ENCODE assay signal across 15 cellular contexts in genomic region chr6:16742116-16742515, GRCh38. TPM values are rescaled to one million over a fixed set of nuclear protein-coding genes. Genes with fewer than 3 reads are reported as not detected.
DNase-seq lines count a peak whose midpoint lies in the region; ATAC-seq and TF ChIP-seq lines count a peak whose summit lies in the region.
"Had no signal": no experiment of that assay in that cellular context is flagged by ENCODE, and none has a peak within 500 bp of the region (broad histone marks: within the 10 kb centered on the region; RNA-seq: fewer than 3 reads in every experiment).

No MANE protein-coding gene starts in this region.

- H3K14ac ChIP-seq in IMR-90 (replicated peaks; ENCODE audit: low read depth, low read length): peak overlapping the region; percentile 62

- H3K36me3 ChIP-seq in ACC112 (ENCODE audit: insufficient read depth, low read length) (no peaks in the 10 kb centered on the region), IMR-90 (ENCODE audit: control insufficient read depth, insufficient read depth, low read length) (peaks cover 18% of the 10 kb centered on the region), rectal smooth muscle tissue (ENCODE audit: control insufficient read depth, insufficient read depth, low read length) (no peaks in the 10 kb centered on the region)

- H3K9me1 ChIP-seq in IMR-90 (ENCODE audit: insufficient read depth, low read length): peaks cover 26% of the 10 kb centered on the region

- no peak for ATAC-seq in IMR-90 (ENCODE audit: low read depth)
- ATAC-seq in HG03442 (IDR thresholded peaks at IDR 0.05; ENCODE audit: unreplicated experiment): no peak
- no peak for ATAC-seq in HG03342 (IDR thresholded peaks at IDR 0.05; ENCODE audit: unreplicated experiment)

- no peak overlapping the region for H3K4me2 ChIP-seq in IMR-90 (ENCODE audit: low read depth, low read length)

- peak overlapping the region; percentile 48 for H3K23ac ChIP-seq in IMR-90 (ENCODE audit: low read depth, low read length)

- peak overlapping the region; percentile 15; the same call in 1 of the 2 replicates for H4K5ac ChIP-seq in IMR-90 (ENCODE audit: low read depth, low read length)

- no peak overlapping the region for H2BK15ac ChIP-seq in IMR-90 (ENCODE audit: low read depth, low read length)

- H3K18ac ChIP-seq in IMR-90 (ENCODE audit: low read depth, low read length): peak overlapping the region; percentile 27; the same call in 1 of the 2 replicates

- TF ChIP-seq RAD21 in IMR-90 (IDR thresholded peaks at IDR 0.05; ENCODE audit: low read length): no peak

- H2AK9ac ChIP-seq in IMR-90 (replicated peaks; ENCODE audit: low read depth, low read length, poor library complexity): no peak overlapping the region

- in situ Hi-C loops in IMR-90 (cut with MboI; ENCODE audit: low sequenced_read_pairs): no loop called here

- no peak for TF ChIP-seq CTCF in IMR-90 (conservative IDR thresholded peaks at IDR 0.05; ENCODE audit: low read depth, low read length)

- no peaks in the 10 kb centered on the region for H3K9me3 ChIP-seq in IMR-90 (ENCODE audit: control insufficient read depth, insufficient read depth, low read length)

- H3K4me3 ChIP-seq in ACC112 (ENCODE audit: low read depth, low read length) (peak overlapping the region; percentile 4; the same call in 1 of the 2 replicates), IMR-90 (ENCODE audit: insufficient read depth, low read depth, low read length) (no peak overlapping the region), rectal smooth muscle tissue (ENCODE audit: low read length) (no peak overlapping the region)
- H3K4me3 ChIP-seq: skin epidermis had no signal

- H3K79me1 ChIP-seq in IMR-90 (ENCODE audit: low read depth in 1 of 2, low read length in 2 of 2): peaks cover 29 to 70% of the 10 kb centered on the region in 2 experiments

- H3K27ac ChIP-seq in ACC112 (ENCODE audit: low read depth, low read length) (peak overlapping the region; percentile 75), IMR-90 (ENCODE audit: insufficient read depth, low read length) (peak overlapping the region; percentile 38; the same call in 1 of the 2 replicates), epithelial cell of prostate (peak overlapping the region; percentile 68), rectal smooth muscle tissue (ENCODE audit: low read depth, low read length) (peak overlapping the region; percentile 11)

- peak overlapping the region; percentile 60 for H2BK120ac ChIP-seq in IMR-90 (ENCODE audit: low read depth, low read length)

- H3K79me2 ChIP-seq in ACC112 (ENCODE audit: control insufficient read depth, insufficient read depth, low read length, unreplicated experiment): peaks cover 49% of the 10 kb centered on the region

- POLR2A ChIA-PET in IMR-90 (lab: Charles Lee; ENCODE audit: unreplicated experiment): no interaction called here

- H4K8ac ChIP-seq in IMR-90 (ENCODE audit: low read depth in 2 of 2, low read length in 2 of 2): peak overlapping the region in 1 of 2 experiments; percentile 55; a peak in 1 of 4 replicates

- H3K27me3 ChIP-seq in ACC112 (ENCODE audit: insufficient read depth, low read length) (no peaks in the 10 kb centered on the region), IMR-90 (ENCODE audit: control insufficient read depth, insufficient read depth, low read length) (no peaks in the 10 kb centered on the region), rectal smooth muscle tissue (ENCODE audit: control insufficient read depth, insufficient read depth, low read length) (no peaks in the 10 kb centered on the region)

- DNase-seq in IMR-90 (no peak), epithelial cell of prostate (ENCODE audit: low read depth, low spot score) (no peak), NCI-H524 (lab: John Stamatoyannopoulos, UW) (no peak)
- no peak for DNase-seq in stimulated activated CD4-positive, alpha-beta T cell treated with anti-CD3 and anti-CD28 coated beads, Interleukin-15, amount 100 ng/mL, for 24 hours
- DNase-seq: activated CD4-positive, alpha-beta T cell treated with anti-CD3 and anti-CD28 coated beads, Interleukin-2, amount 50 U/mL, for 48 hours; left cardiac atrium; NCI-H1694; NCI-H510A; occipital lobe; OCI-M1 had no signal

- dilution Hi-C loops in IMR-90 (cut with HindIII; ENCODE audit: low sequenced_read_pairs, unreplicated experiment): no loop called here

- peak overlapping the region; percentile 74; the same call in 1 of the 2 replicates for H2AK5ac ChIP-seq in IMR-90 (ENCODE audit: low read depth, low read length)

- H3K56ac ChIP-seq in IMR-90 (ENCODE audit: extremely low read depth, insufficient read depth, low read length): no peak overlapping the region

- WGBS in IMR-90 (ENCODE audit: extremely low coverage in 2 of 2, insufficient read length in 1 of 2), 2 experiments: no CpG with 5 or more reads among the region's 1 CpG

- 0 out of 2 replicates have a peak overlapping the region, but pooled peaks have one; percentile 69 for H2BK20ac ChIP-seq in IMR-90 (ENCODE audit: low read depth, low read length)

- CTCF ChIA-PET in IMR-90 (lab: Yijun Ruan, JAX): interaction anchor here (0.6 kb wide), 1 partner anchor 29 kb away, joined by 5 read pairs; no protein-coding TSS in a partner anchor

- TF ChIP-seq POLR2A in IMR-90 (IDR thresholded peaks at IDR 0.05; ENCODE audit: low read depth, low read length): no peak

- peak overlapping the region; percentile 94 for H2BK5ac ChIP-seq in IMR-90 (ENCODE audit: low read depth, low read length, poor library complexity, severe bottlenecking)

- H2AFZ ChIP-seq in ACC112 (ENCODE audit: low read length, unreplicated experiment) (no peak overlapping the region), IMR-90 (replicated peaks; ENCODE audit: low read length, poor library complexity) (no peak overlapping the region)

- H3K9ac ChIP-seq in IMR-90 (ENCODE audit: low read depth, low read length): no peak overlapping the region; the same call in 1 of the 2 replicates
- no peak overlapping the region for H3K9ac ChIP-seq in rectal smooth muscle tissue (ENCODE audit: low read length)

- 0 out of 2 replicates have a peak overlapping the region, but pooled peaks have one; percentile 43 for H4K91ac ChIP-seq in IMR-90 (ENCODE audit: insufficient read depth, low read depth, low read length)

- BruUV-seq in IMR-90 (replicated peaks; lab: Mats Ljungman, UMichigan): no TSS peak

- intact Hi-C loops in IMR-90 (cut with micrococcal nuclease): no loop called here

- peaks cover 51% of the 10 kb centered on the region for H3K4me1 ChIP-seq in ACC112 (ENCODE audit: control insufficient read depth, insufficient read depth, low read length, unreplicated experiment)
- peaks cover 24% of the 10 kb centered on the region for H3K4me1 ChIP-seq in IMR-90 (ENCODE audit: control insufficient read depth, insufficient read depth, low read length)
- H3K4me1 ChIP-seq in rectal smooth muscle tissue (ENCODE audit: control insufficient read depth, insufficient read depth, low read length): peaks cover 36% of the 10 kb centered on the region

- H3K4ac ChIP-seq in IMR-90 (ENCODE audit: low read depth, low read length): peak overlapping the region; percentile 70

- H4K20me1 ChIP-seq in IMR-90 (ENCODE audit: insufficient read depth, low read length): peaks cover 18% of the 10 kb centered on the region

TF ChIP-seq in IMR-90, 13 proteins besides CTCF, POLR2A, EP300 and RAD21:
- TF ChIP-seq CEBPB (IDR thresholded peaks at IDR 0.05; ENCODE audit: low read depth, low read length): no peak
- TF ChIP-seq CHD1 (IDR thresholded peaks at IDR 0.05; ENCODE audit: low read depth, low read length): no peak
- TF ChIP-seq RCOR1 (IDR thresholded peaks at IDR 0.05; ENCODE audit: insufficient replicate concordance, low read length): no peak
- TF ChIP-seq MXI1 (IDR thresholded peaks at IDR 0.05; ENCODE audit: borderline replicate concordance, low read depth, low read length): no peak
- TF ChIP-seq USF2 (IDR thresholded peaks at IDR 0.05; ENCODE audit: low read depth, low read length): no peak
- no peak for TF ChIP-seq BHLHE40 (IDR thresholded peaks at IDR 0.05; ENCODE audit: low read depth, low read length)
- TF ChIP-seq MAFK (IDR thresholded peaks at IDR 0.05; ENCODE audit: low read depth, low read length): no peak
- no peak for TF ChIP-seq FOS (IDR thresholded peaks at IDR 0.05; ENCODE audit: low read depth, low read length)
- TF ChIP-seq SMC3 (IDR thresholded peaks at IDR 0.05; ENCODE audit: low read depth, low read length): no peak
- no peak for TF ChIP-seq RFX5 (IDR thresholded peaks at IDR 0.05; ENCODE audit: low read depth, low read length)
- TF ChIP-seq ELK1 (IDR thresholded peaks at IDR 0.05; ENCODE audit: borderline replicate concordance, low read depth, low read length): no peak
- no peak for TF ChIP-seq NFE2L2 (IDR thresholded peaks at IDR 0.05; ENCODE audit: low read depth, low read length)

RNA-seq across cellular contexts. Expression of gene ATXN1, which starts 19.1 kb away (rescaled TPM):
- 11.1 and 13.9 TPM in 2 replicates for total RNA-seq in IMR-90 (2012; rRNA removed)
- polyA plus RNA-seq in IMR-90 (2012; rRNA removed): 7.3 and 9.7 TPM in 2 replicates
- polyA plus RNA-seq in IMR-90 (2012; cell fraction: cytosol; rRNA removed): 3.4 and 8.9 TPM in 2 replicates
- 20.5 and 29.3 TPM in 2 replicates for polyA plus RNA-seq in IMR-90 (2012; cell fraction: nucleus; rRNA removed; ENCODE audit: low replicate concordance)

Comparison
In these comparisons a context has a peak if more than half of its experiments do, and no peak if none do; other contexts are left out.
1. H3K27ac ChIP-seq: peak in every context shown above with its lines; median percentile 75 in ACC112; 68 in epithelial cell of prostate; 38 in IMR-90; 11 in rectal smooth muscle tissue.